Comparison of ENCODE assay signal across 8 cellular contexts in the genomic region with DNA sequence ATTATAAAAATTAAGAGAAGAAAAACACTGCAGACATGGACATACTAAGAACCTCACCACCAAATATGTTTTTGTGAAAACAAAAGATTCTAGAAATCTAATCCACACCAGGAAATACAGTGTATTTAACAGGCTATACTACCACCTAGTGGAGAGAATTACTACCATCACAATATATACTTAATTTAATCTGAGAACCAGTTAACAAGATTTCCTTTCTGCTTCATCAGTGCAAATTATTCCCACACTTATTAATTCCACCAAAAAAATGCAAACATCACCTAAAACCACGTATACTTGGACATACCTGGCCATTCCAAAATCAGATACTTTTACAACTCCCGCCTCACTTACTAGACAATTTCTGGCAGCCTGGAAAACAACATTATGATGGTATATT. TPM values are rescaled to one million over a fixed set of nuclear protein-coding genes. Genes with fewer than 3 reads are reported as not detected.
DNase-seq lines count a peak whose midpoint lies in the region; ATAC-seq and TF ChIP-seq lines count a peak whose summit lies in the region.

No MANE protein-coding gene starts in this region.

- ATAC-seq in GM18502 (IDR thresholded peaks at IDR 0.05; ENCODE audit: poor library complexity, unreplicated experiment) (peak; percentile 47), GM18511 (IDR thresholded peaks at IDR 0.05; ENCODE audit: unreplicated experiment) (no peak)

- H3K4me3 ChIP-seq in adipocyte (ENCODE audit: low read length) (no peak overlapping the region), thyroid gland (replicated peaks in 1 of 3) (no peak overlapping the region)

- 54 to 55% methylated on average over 2 of the region's 2 CpGs for WGBS in thyroid gland, 2 donors

- H3K4me1 ChIP-seq in adipocyte (ENCODE audit: control insufficient read depth, insufficient read depth, low read length) (no peaks in the 10 kb centered on the region), thyroid gland (peaks cover 4 to 7% of the 10 kb centered on the region in 2 donors)

- TF ChIP-seq POLR2A in thyroid gland (IDR thresholded peaks at IDR 0.05): no peak

- H3K9ac ChIP-seq in adipocyte (ENCODE audit: low read length): no peak overlapping the region

- DNase-seq in AG20443 (ENCODE audit: low spot score) (peak; percentile 50), NCI-H1694 treated with DMSO at 0.1 percent for 48 hours (lab: John Stamatoyannopoulos, UW) (peak; percentile 23), adipocyte (ENCODE audit: low read depth) (peak; percentile 86), iPS-NIHi11 (ENCODE audit: low spot score) (peak; percentile 29), thyroid gland (no peak)
- DNase-seq in activated CD8-positive, alpha-beta memory T cell treated with anti-CD3 and anti-CD28 coated beads for 24 hours: no peak

- H3K27ac ChIP-seq in thyroid gland: no peak overlapping the region

- H3K27me3 ChIP-seq in adipocyte (replicated peaks; ENCODE audit: control insufficient read depth, insufficient read depth, low read length) (no peaks in the 10 kb centered on the region), thyroid gland (no peaks in the 10 kb centered on the region)

- intact Hi-C loops in thyroid gland (cut with DNase I): no loop called here

- peak in 4 of 6 experiments; percentile 34 to 80 (median 61) for TF ChIP-seq CTCF in thyroid gland (IDR thresholded peaks at IDR 0.05)

- no peaks in the 10 kb centered on the region for H3K36me3 ChIP-seq in adipocyte (ENCODE audit: control insufficient read depth, insufficient read depth, low read length, severe bottlenecking)
- H3K36me3 ChIP-seq in thyroid gland: no peaks in the 10 kb centered on the region

- H3K9me3 ChIP-seq in adipocyte (ENCODE audit: control insufficient read depth, low read length): no peaks in the 10 kb centered on the region
- no peaks in the 10 kb centered on the region for H3K9me3 ChIP-seq in thyroid gland

RNA-seq across cellular contexts. Expression of a gene that starts 7.0 kb away (rescaled TPM):
- total RNA-seq in thyroid gland: 1 to 10 TPM; 1.8 to 3.6 (median 1.9) TPM

Comparison
In these comparisons a context has a peak if more than half of its experiments do, and no peak if none do; other contexts are left out.
1. DNase-seq: peak in AG20443 (single experiment), NCI-H1694 treated with DMSO at 0.1 percent for 48 hours (single experiment), adipocyte (single experiment) and iPS-NIHi11 (single experiment); none in thyroid gland (0 of 2) and activated CD8-positive, alpha-beta memory T cell treated with anti-CD3 and anti-CD28 coated beads for 24 hours (single experiment).